11 cellular contexts compared by ENCODE assay signal in the genomic region with DNA sequence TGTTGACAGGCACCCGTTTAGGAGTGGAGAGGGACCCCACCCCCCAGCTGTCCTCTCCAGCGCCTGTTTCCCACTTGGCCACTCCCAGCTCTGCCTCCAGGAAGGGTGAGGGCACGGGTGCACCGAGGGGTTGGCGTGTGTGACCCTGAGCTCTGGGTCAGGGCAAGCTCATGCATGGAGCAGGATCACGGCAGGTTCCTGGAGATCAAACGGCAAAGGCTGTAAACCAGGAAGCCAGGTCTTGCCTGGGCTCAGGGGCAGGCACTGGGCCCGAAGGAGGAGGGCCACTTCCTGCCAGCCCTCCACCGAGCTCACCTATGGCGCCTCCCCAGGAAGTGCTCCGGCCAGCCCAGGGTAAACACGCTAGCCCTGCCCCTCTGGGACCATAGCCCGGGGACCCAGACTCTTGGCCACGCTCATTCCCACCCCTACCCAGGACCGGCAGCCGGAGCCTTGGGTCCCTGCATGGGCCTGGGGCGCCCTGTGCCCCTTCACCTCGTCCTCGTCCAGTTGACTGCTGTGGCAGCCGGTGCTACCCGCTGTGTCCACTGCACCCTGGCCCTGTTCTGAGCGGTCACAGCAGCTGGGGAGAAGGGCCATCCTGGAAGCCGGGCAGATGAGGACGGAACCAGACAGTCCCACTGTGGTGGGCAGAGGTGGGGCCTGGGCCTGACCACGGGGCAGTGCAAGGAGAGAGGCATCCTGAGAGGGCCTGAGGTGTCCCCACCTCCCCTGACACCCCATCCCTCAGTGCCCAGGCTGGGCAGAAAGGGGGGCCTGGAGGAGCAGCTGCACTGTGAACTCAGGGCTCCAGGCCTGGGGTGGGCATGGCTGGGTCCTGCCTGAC. TPM values are rescaled to one million over a fixed set of nuclear protein-coding genes. Genes with fewer than 3 reads are reported as not detected.
A peak's percentile ranks its signal among the peaks of the same experiment; 100 is the strongest.
DNase-seq lines count a peak whose midpoint lies in the region; ATAC-seq and TF ChIP-seq lines count a peak whose summit lies in the region.
"Had no signal": no experiment of that assay in that cellular context is flagged by ENCODE, and none has a peak within 500 bp of the region (broad histone marks: within the 10 kb centered on the region; RNA-seq: fewer than 3 reads in every experiment).

No MANE protein-coding gene starts in this region.

- H3K4me3 Mint-ChIP-seq in nephron, result peak overlapping the region in 2 of 3 experiments; percentile 70
- H3K4me3 Mint-ChIP-seq: IgD-negative memory B cell; T-helper 1 cell treated with Interleukin-12 subunit alpha and Interleukin-12 subunit beta and Interleukin-4 antibody, amounts not matched to agents 30 μg/mL and 1 μg/mL, for 36 hours had no signal

- peaks cover 8% of the 10 kb centered on the region for H3K36me3 Mint-ChIP-seq in nephron (ENCODE audit: low read depth)
- H3K36me3 Mint-ChIP-seq: IgD-negative memory B cell had no signal

- ATAC-seq in HG03159 (IDR thresholded peaks at IDR 0.05; ENCODE audit: unreplicated experiment), result no peak
- ATAC-seq in GM19324 (IDR thresholded peaks at IDR 0.05; ENCODE audit: low FRiP score, unreplicated experiment), result no peak

- POLR2A ChIA-PET in AG04449 (lab: Yijun Ruan, JAX), result interaction anchor here (0.7 to 2.4 kb wide), 3 partner anchors 8 to 16 kb away, joined by 3 to 7 read pairs (median 4); partner anchors contain the start of gene TMEM80

- peaks cover 10% of the 10 kb centered on the region for H3K27me3 Mint-ChIP-seq in nephron (ENCODE audit: low read depth)

- no peaks in the 10 kb centered on the region for H3K4me1 Mint-ChIP-seq in nephron

- H3K27ac Mint-ChIP-seq in nephron, result no peak overlapping the region
- H3K27ac Mint-ChIP-seq: IgD-negative memory B cell; T-helper 1 cell treated with Interleukin-12 subunit alpha and Interleukin-12 subunit beta and Interleukin-4 antibody, amounts not matched to agents 30 μg/mL and 1 μg/mL, for 36 hours had no signal

- H3K9me3 Mint-ChIP-seq in nephron, result no peaks in the 10 kb centered on the region
- H3K9me3 Mint-ChIP-seq: IgD-negative memory B cell; T-helper 1 cell treated with Interleukin-12 subunit alpha and Interleukin-12 subunit beta and Interleukin-4 antibody, amounts not matched to agents 30 μg/mL and 1 μg/mL, for 36 hours had no signal

- CTCF ChIA-PET in AG04449 (lab: Yijun Ruan, JAX), result interaction anchor here (0.8 to 17.1 kb wide), 4 partner anchors 8 to 43 kb away, joined by 3 to 198 read pairs (median 11); no protein-coding TSS in a partner anchor

- no peak for DNase-seq in AG04449 (ENCODE audit: low read depth, low spot score)
- peak; percentile 44 for DNase-seq in NCI-H774 (lab: John Stamatoyannopoulos, UW)
- no peak for DNase-seq in epithelial cell of proximal tubule (ENCODE audit: low read depth)
- DNase-seq in stimulated activated CD4-positive, alpha-beta T cell treated with anti-CD3 and anti-CD28 coated beads, Interleukin-2, amount 100 ng/mL, for 24 hours, result no peak
- DNase-seq in hypothalamus (lab: John Stamatoyannopoulos, UW), result no peak
- DNase-seq: occipital lobe had no signal

- TF ChIP-seq CTCF in AG04449 (IDR thresholded peaks at IDR 0.05; ENCODE audit: insufficient read depth, low read length, missing control alignments) (no peak), epithelial cell of proximal tubule (conservative IDR thresholded peaks at IDR 0.05; ENCODE audit: low read depth, low read length) (no peak), nephron (IDR thresholded peaks at IDR 0.05; ENCODE audit: unreplicated experiment in 3 of 3) (no peak)

- H3K4me3 ChIP-seq in AG04449 (ENCODE audit: low read depth, low read length) (peak overlapping the region; percentile 61), epithelial cell of proximal tubule (ENCODE audit: low read depth, low read length) (peak overlapping the region; percentile 67)

RNA-seq across cellular contexts. Expression of gene EPS8L2, which starts 1.0 kb away (rescaled TPM):
- 145 and 151 TPM in 2 replicates for total RNA-seq in epithelial cell of proximal tubule

RNA-seq across cellular contexts. Expression of gene TMEM80, which starts 9.4 kb away (rescaled TPM):
- 10.7 and 20.8 TPM in 2 replicates for total RNA-seq in epithelial cell of proximal tubule

RNA-seq across cellular contexts. Expression of gene DEAF1, which starts 10.0 kb away (rescaled TPM):
- 38.2 and 40.4 TPM in 2 replicates for total RNA-seq in epithelial cell of proximal tubule

RNA-seq across cellular contexts. Expression of gene TALDO1, which starts 42.2 kb away (rescaled TPM):
- 332 and 365 TPM in 2 replicates for total RNA-seq in epithelial cell of proximal tubule
